Comparison of ENCODE assay signal across 8 cellular contexts in genomic region chr3:128617557-128618397, GRCh38. TPM values are rescaled to one million over a fixed set of nuclear protein-coding genes. Genes with fewer than 3 reads are reported as not detected.
DNase-seq lines count a peak whose midpoint lies in the region; TF ChIP-seq lines count a peak whose summit lies in the region.

No MANE protein-coding gene starts in this region.

- H3K79me2 ChIP-seq in MM.1S (ENCODE audit: low read length): peaks cover 41% of the 10 kb centered on the region

- H3K9me3 ChIP-seq in HAP-1 (no peaks in the 10 kb centered on the region), MM.1S (replicated peaks; ENCODE audit: insufficient read depth, low read length) (no peaks in the 10 kb centered on the region), SJCRH30 (replicated peaks) (no peaks in the 10 kb centered on the region)

- H3K4me3 Mint-ChIP-seq in activated naive CD4-positive, alpha-beta T cell treated with anti-CD3 and anti-CD28 coated beads for 36 hours: peak overlapping the region; percentile 95

- H3F3A ChIP-seq in MM.1S (ENCODE audit: insufficient read depth, low read length): peaks cover 19% of the 10 kb centered on the region

- peak overlapping the region; percentile 89 for H3K27ac Mint-ChIP-seq in activated naive CD4-positive, alpha-beta T cell treated with anti-CD3 and anti-CD28 coated beads for 36 hours

- no peaks in the 10 kb centered on the region for H3K9me2 ChIP-seq in MM.1S (replicated peaks; ENCODE audit: insufficient read depth, low read length)

- H2AFZ ChIP-seq in MM.1S (ENCODE audit: low read length): peak overlapping the region; percentile 78

- peaks cover 32% of the 10 kb centered on the region for H3K4me1 Mint-ChIP-seq in activated naive CD4-positive, alpha-beta T cell treated with anti-CD3 and anti-CD28 coated beads for 36 hours (ENCODE audit: low read depth)

- H3K4me1 ChIP-seq in HAP-1: peaks cover 6% of the 10 kb centered on the region
- H3K4me1 ChIP-seq in MM.1S (ENCODE audit: low read length): peaks cover 19% of the 10 kb centered on the region; the same call in 1 of the 2 replicates
- no peaks in the 10 kb centered on the region for H3K4me1 ChIP-seq in SJCRH30

- no peaks in the 10 kb centered on the region for H3K9me3 Mint-ChIP-seq in activated naive CD4-positive, alpha-beta T cell treated with anti-CD3 and anti-CD28 coated beads for 36 hours

- no peaks in the 10 kb centered on the region for H3K27me3 Mint-ChIP-seq in activated naive CD4-positive, alpha-beta T cell treated with anti-CD3 and anti-CD28 coated beads for 36 hours (ENCODE audit: low read depth)

- no peaks in the 10 kb centered on the region for H4K20me1 ChIP-seq in MM.1S (ENCODE audit: insufficient read depth, low read length)

- H3K4me3 ChIP-seq in HAP-1: peak overlapping the region; percentile 79
- H3K4me3 ChIP-seq in MM.1S (ENCODE audit: low read length): peak overlapping the region; percentile 79
- H3K4me3 ChIP-seq in SJCRH30: peak overlapping the region; percentile 63

- H3K9ac ChIP-seq in MM.1S (ENCODE audit: low read length): peak overlapping the region; percentile 74

- peak overlapping the region; percentile 89 for H3K4me2 ChIP-seq in MM.1S (ENCODE audit: low read depth, low read length)

- H3K27ac ChIP-seq in MM.1S (ENCODE audit: low read length) (peak overlapping the region; percentile 56; the same call in 1 of the 2 replicates), SJCRH30 (peak overlapping the region; percentile 32; the same call in 1 of the 2 replicates), temporal lobe (ENCODE audit: low read depth, low read length) (peak overlapping the region; percentile 82)

- TF ChIP-seq CTCF in MM.1S (IDR thresholded peaks at IDR 0.05; ENCODE audit: low read length): peak; percentile 94

- intact Hi-C loops in activated naive CD4-positive, alpha-beta T cell treated with anti-CD3 and anti-CD28 coated beads for 36 hours (cut with micrococcal nuclease): loop anchor here (1.0 to 5.0 kb wide), 12 partner anchors 33 to 565 kb away; partner anchors contain the start of genes CNBP, RAB43, RAB7A and RPN1

- H3K36me3 Mint-ChIP-seq in activated naive CD4-positive, alpha-beta T cell treated with anti-CD3 and anti-CD28 coated beads for 36 hours (ENCODE audit: low read depth): peaks cover 39% of the 10 kb centered on the region

- CTCF ChIA-PET in activated naive CD4-positive, alpha-beta T cell treated with anti-CD3 and anti-CD28 coated beads for 36 hours (lab: Charles Lee): interaction anchor here (0.5 to 2.9 kb wide), 24 partner anchors 11 to 531 kb away, joined by 3 to 26 read pairs (median 4); partner anchors contain the start of genes ACAD9, RPN1 and RUVBL1

- DNase-seq in GDM1 (lab: John Stamatoyannopoulos, UW) (peak; percentile 97), HAP-1 (ENCODE audit: low spot score in 2 of 2) (peak; percentile 94 to 98), MM.1S (peak; percentile 94), SJCRH30 (peak; percentile 96), globus pallidus (ENCODE audit: low spot score) (peak; percentile 95), nucleus accumbens (lab: John Stamatoyannopoulos, UW) (peak; percentile 55 to 98 (median 94))
- peak; percentile 99 for DNase-seq in activated naive CD4-positive, alpha-beta T cell treated with anti-CD3 and anti-CD28 coated beads for 36 hours

- no peaks in the 10 kb centered on the region for H3K27me3 ChIP-seq in HAP-1 (ENCODE audit: low read depth)
- H3K27me3 ChIP-seq in MM.1S (replicated peaks; ENCODE audit: insufficient read depth, low read length): no peaks in the 10 kb centered on the region
- no peaks in the 10 kb centered on the region for H3K27me3 ChIP-seq in SJCRH30

- in situ Hi-C loops in HAP-1 (cut with MboI; ENCODE audit: low sequenced_read_pairs): loop anchor here (10.0 kb wide), 1 partner anchor 523 kb away; no protein-coding TSS in a partner anchor

- peaks cover 46% of the 10 kb centered on the region for H3K36me3 ChIP-seq in HAP-1 (replicated peaks)
- peaks cover 14% of the 10 kb centered on the region; the same call in 1 of the 2 replicates for H3K36me3 ChIP-seq in MM.1S (replicated peaks; ENCODE audit: insufficient read depth, low read length)
- H3K36me3 ChIP-seq in SJCRH30: peaks cover 34% of the 10 kb centered on the region

RNA-seq across cellular contexts. Expression of gene RPN1, which starts 32.8 kb away (rescaled TPM):
- total RNA-seq in SJCRH30 (2014; rRNA removed; shearing (Covaris generic)): 268 and 271 TPM in 2 replicates
- total RNA-seq in activated naive CD4-positive, alpha-beta T cell treated with anti-CD3 and anti-CD28 coated beads for 36 hours: 100 to 1,000 TPM; 124 to 129 TPM
- total RNA-seq in temporal lobe: 104 TPM

Comparison
In these comparisons a context has a peak if more than half of its experiments do, and no peak if none do; other contexts are left out.
1. Peak in every context shown above with its lines: DNase-seq, H3K4me3 ChIP-seq and H3K27ac ChIP-seq.
2. H3K27ac ChIP-seq: peak in every context shown above with its lines; median percentile 82 in temporal lobe; 56 in MM.1S; 32 in SJCRH30.